2 cellular contexts compared by ENCODE assay signal in the genomic region with DNA sequence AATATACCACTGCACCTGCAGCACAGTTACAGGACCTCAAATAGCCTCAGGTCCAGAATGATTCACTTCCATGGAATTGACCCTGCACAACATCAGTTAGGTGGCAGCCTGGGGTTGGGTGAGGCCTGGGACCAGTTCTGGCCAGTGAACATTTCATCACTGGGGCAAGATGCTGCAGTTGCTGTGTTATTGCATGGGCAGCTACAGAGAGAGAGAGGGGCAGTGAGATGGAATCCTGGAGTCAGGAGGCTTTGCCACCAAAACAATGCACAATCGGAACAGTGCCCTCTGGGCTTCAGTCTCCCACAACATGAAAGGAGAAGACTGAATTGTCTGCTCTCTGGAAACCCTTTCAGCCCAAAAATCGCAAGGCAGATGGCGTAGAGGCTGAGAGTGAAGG.
A peak's percentile ranks its signal among the peaks of the same experiment; 100 is the strongest.
TF ChIP-seq lines count a peak whose summit lies in the region.

No MANE protein-coding gene starts in this region.

TF ChIP-seq in GM23338, 12 proteins besides CTCF, POLR2A, EP300 and RAD21 (continues in another document):
- no peak for TF ChIP-seq STAT1 (IDR thresholded peaks at IDR 0.05; ENCODE audit: unreplicated experiment)
- no peak for TF ChIP-seq ZNF331 (CRISPR knock-in tag; IDR thresholded peaks at IDR 0.05; ENCODE audit: low read depth)
- TF ChIP-seq ZNF114 (CRISPR knock-in tag; IDR thresholded peaks at IDR 0.05), result no peak
- no peak for TF ChIP-seq POLR2AphosphoS5 (IDR thresholded peaks at IDR 0.05; ENCODE audit: low read depth)
- no peak for TF ChIP-seq REST (IDR thresholded peaks at IDR 0.05; ENCODE audit: unreplicated experiment)
- no peak for TF ChIP-seq CREB1 (CRISPR knock-in tag; IDR thresholded peaks at IDR 0.05; ENCODE audit: low read depth)
- TF ChIP-seq ZNF462 (CRISPR knock-in tag; IDR thresholded peaks at IDR 0.05), result no peak
- TF ChIP-seq EZH2phosphoT487 (IDR thresholded peaks at IDR 0.05; ENCODE audit: unreplicated experiment), result no peak
- TF ChIP-seq NANOG (IDR thresholded peaks at IDR 0.05; ENCODE audit: borderline replicate concordance), result no peak
- TF ChIP-seq ETS1 (IDR thresholded peaks at IDR 0.05), result no peak

TF ChIP-seq in SK-N-SH, 30 proteins besides CTCF, POLR2A, EP300 and RAD21:
- 0 out of 2 replicates have a peak, but pooled peaks have one; percentile 21 for TF ChIP-seq FOSL2 (IDR thresholded peaks at IDR 0.05; ENCODE audit: borderline replicate concordance, low read depth)
- peak; percentile 74; the same call in 1 of the 2 replicates for TF ChIP-seq TCF12 (IDR thresholded peaks at IDR 0.05)
- TF ChIP-seq, protein P1, sequence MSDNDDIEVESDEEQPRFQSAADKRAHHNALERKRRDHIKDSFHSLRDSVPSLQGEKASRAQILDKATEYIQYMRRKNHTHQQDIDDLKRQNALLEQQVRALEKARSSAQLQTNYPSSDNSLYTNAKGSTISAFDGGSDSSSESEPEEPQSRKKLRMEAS (IDR thresholded peaks at IDR 0.05; ENCODE audit: low read depth), result no peak
- TF ChIP-seq RCOR1 (IDR thresholded peaks at IDR 0.05; ENCODE audit: low read length), result no peak
